ENCODE assay signal across 8 cellular contexts in the genomic region with DNA sequence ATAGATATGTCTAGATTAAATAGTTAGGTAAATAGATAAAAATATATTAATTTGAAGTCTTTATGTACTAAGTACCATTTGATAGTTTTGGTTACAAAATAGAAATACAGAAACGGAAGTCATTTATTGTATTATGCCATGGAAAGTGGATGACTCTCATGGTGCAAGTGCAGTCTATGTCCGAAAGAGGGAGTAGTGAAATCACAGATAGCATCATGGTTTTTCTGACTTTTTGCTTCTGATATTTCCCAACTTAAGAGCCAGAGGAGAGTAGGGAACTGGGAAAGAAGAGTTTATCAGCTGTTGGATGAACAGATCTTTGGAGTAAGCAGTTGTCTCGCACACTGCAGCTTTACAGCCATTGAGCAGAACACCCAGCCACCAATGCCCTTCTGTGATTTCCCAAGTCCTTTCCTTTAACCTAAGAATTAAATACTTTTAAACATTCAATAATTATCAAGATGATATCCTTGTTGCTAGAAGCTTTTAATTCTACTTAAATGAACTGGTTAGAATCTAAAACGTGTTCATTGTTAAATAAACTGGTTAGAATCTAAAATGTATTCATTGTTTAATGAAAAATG. TPM values are rescaled to one million over a fixed set of nuclear protein-coding genes. Genes with fewer than 3 reads are reported as not detected.
DNase-seq lines count a peak whose midpoint lies in the region; ATAC-seq and TF ChIP-seq lines count a peak whose summit lies in the region.

No MANE protein-coding gene starts in this region.

- peak; percentile 60 for ATAC-seq in GM21619 (IDR thresholded peaks at IDR 0.05; ENCODE audit: unreplicated experiment)
- peak; percentile 52 for ATAC-seq in foreskin keratinocyte
- ATAC-seq in psoas muscle, result peak in 3 of 4 donors; percentile 37 to 69 (median 68)
- no peak for ATAC-seq in HG02642 (IDR thresholded peaks at IDR 0.05; ENCODE audit: poor library complexity, unreplicated experiment)

- DNase-seq in GM03348 (ENCODE audit: low spot score) (peak; percentile 83), M059J (ENCODE audit: low read depth) (peak; percentile 52), foreskin keratinocyte (peak in 1 of 2 donors; percentile 43), psoas muscle (no peak)
- no peak for DNase-seq in activated CD4-positive, alpha-beta T cell treated with anti-CD3 and anti-CD28 coated beads for 4 hours

- H3K4me3 ChIP-seq in SU-DHL-6 (ENCODE audit: insufficient read depth, low read length, poor library complexity, severe bottlenecking) (no peak overlapping the region), psoas muscle (no peak overlapping the region)

- WGBS in psoas muscle, 3 donors, result 15 to 21% (median 16%) methylated on average over 4 of the region's 4 CpGs

- H3K9me3 ChIP-seq in SU-DHL-6 (ENCODE audit: insufficient read depth, low read length) (no peaks in the 10 kb centered on the region), psoas muscle (no peaks in the 10 kb centered on the region)

- H3K4me2 ChIP-seq in SU-DHL-6 (ENCODE audit: low read depth, low read length, poor library complexity, severe bottlenecking), result no peak overlapping the region

- H3K9ac ChIP-seq in SU-DHL-6 (ENCODE audit: low read length), result no peak overlapping the region

- H3K36me3 ChIP-seq in SU-DHL-6 (ENCODE audit: low read length) (no peaks in the 10 kb centered on the region), psoas muscle (ENCODE audit: insufficient read depth in 1 of 2, low read depth in 1 of 2) (no peaks in the 10 kb centered on the region)

- H3K27me3 ChIP-seq in SU-DHL-6 (ENCODE audit: low read length) (no peaks in the 10 kb centered on the region), foreskin keratinocyte (no peaks in the 10 kb centered on the region), psoas muscle (ENCODE audit: insufficient read depth in 3 of 3, low read length in 2 of 3) (peaks cover 0 to 7% (median 2%) of the 10 kb centered on the region in 3 donors)

- TF ChIP-seq CTCF in SU-DHL-6 (IDR thresholded peaks at IDR 0.05; ENCODE audit: insufficient read depth, low read length, poor library complexity, severe bottlenecking), result peak; percentile 77
- TF ChIP-seq CTCF in foreskin keratinocyte (conservative IDR thresholded peaks at IDR 0.05), result peak; percentile 91
- peak; percentile 70 for TF ChIP-seq CTCF in psoas muscle (IDR thresholded peaks at IDR 0.05)

- no peaks in the 10 kb centered on the region for H3K79me2 ChIP-seq in SU-DHL-6 (ENCODE audit: insufficient read depth, low read length)

- no peaks in the 10 kb centered on the region for H4K20me1 ChIP-seq in SU-DHL-6 (ENCODE audit: low read depth, low read length)

- H3F3A ChIP-seq in SU-DHL-6 (ENCODE audit: insufficient read depth), result no peaks in the 10 kb centered on the region

- H3K9me2 ChIP-seq in SU-DHL-6 (replicated peaks; ENCODE audit: insufficient read depth, low read length), result no peaks in the 10 kb centered on the region

- no peak overlapping the region for H3K27ac ChIP-seq in SU-DHL-6 (ENCODE audit: low read depth, low read length)
- no peak overlapping the region for H3K27ac ChIP-seq in foreskin keratinocyte
- H3K27ac ChIP-seq in psoas muscle, result no peak overlapping the region

- H3K4me1 ChIP-seq in foreskin keratinocyte (no peaks in the 10 kb centered on the region), psoas muscle (no peaks in the 10 kb centered on the region)

- no peak overlapping the region for H2AFZ ChIP-seq in SU-DHL-6 (ENCODE audit: low read depth, low read length, severe bottlenecking)

- intact Hi-C loops in psoas muscle (cut with DNase I), result no loop called here

RNA-seq across cellular contexts. Expression of gene SRGAP1, which starts 18.4 kb away (rescaled TPM):
- 3.0 and 4.5 TPM in 2 replicates for total RNA-seq in M059J (2014; rRNA removed; shearing (Covaris generic))
- total RNA-seq in foreskin keratinocyte (14.7 and 14.8 TPM in 2 replicates), psoas muscle (1 to 10 TPM; 1.2 to 2.7 (median 2.1) TPM)
- polyA plus RNA-seq in foreskin keratinocyte (2.0 and 2.1 TPM in 2 replicates), psoas muscle (1 to 10 TPM in 1 of 3 donors, under 1 TPM in 2; 0.23 to 5.1 (median 0.48) TPM)

RNA-seq across cellular contexts. Expression of gene RXYLT1, which starts 46.4 kb away (rescaled TPM):
- 15.8 and 22.0 TPM in 2 replicates for total RNA-seq in M059J (2014; rRNA removed; shearing (Covaris generic))
- total RNA-seq in foreskin keratinocyte, result 18.8 and 24.2 TPM in 2 replicates
- polyA plus RNA-seq in foreskin keratinocyte, result 12.8 and 17.8 TPM in 2 replicates
- 10 to 100 TPM; 10.3 to 16.8 (median 12.7) TPM for total RNA-seq in psoas muscle
- 10 to 100 TPM; 12.0 to 23.5 (median 15.4) TPM for polyA plus RNA-seq in psoas muscle

Comparison
In these comparisons a context has a peak if more than half of its experiments do, and no peak if none do; other contexts are left out.
1. DNase-seq: peak in GM03348 (single experiment) and M059J (single experiment); none in psoas muscle (0 of 2) and activated CD4-positive, alpha-beta T cell treated with anti-CD3 and anti-CD28 coated beads for 4 hours (0 of 2).
2. Peak in every context shown above with its lines, with median percentiles within 50 percentile points of each other: CTCF ChIP-seq.